12 cellular contexts compared by ENCODE assay signal in the genomic region with DNA sequence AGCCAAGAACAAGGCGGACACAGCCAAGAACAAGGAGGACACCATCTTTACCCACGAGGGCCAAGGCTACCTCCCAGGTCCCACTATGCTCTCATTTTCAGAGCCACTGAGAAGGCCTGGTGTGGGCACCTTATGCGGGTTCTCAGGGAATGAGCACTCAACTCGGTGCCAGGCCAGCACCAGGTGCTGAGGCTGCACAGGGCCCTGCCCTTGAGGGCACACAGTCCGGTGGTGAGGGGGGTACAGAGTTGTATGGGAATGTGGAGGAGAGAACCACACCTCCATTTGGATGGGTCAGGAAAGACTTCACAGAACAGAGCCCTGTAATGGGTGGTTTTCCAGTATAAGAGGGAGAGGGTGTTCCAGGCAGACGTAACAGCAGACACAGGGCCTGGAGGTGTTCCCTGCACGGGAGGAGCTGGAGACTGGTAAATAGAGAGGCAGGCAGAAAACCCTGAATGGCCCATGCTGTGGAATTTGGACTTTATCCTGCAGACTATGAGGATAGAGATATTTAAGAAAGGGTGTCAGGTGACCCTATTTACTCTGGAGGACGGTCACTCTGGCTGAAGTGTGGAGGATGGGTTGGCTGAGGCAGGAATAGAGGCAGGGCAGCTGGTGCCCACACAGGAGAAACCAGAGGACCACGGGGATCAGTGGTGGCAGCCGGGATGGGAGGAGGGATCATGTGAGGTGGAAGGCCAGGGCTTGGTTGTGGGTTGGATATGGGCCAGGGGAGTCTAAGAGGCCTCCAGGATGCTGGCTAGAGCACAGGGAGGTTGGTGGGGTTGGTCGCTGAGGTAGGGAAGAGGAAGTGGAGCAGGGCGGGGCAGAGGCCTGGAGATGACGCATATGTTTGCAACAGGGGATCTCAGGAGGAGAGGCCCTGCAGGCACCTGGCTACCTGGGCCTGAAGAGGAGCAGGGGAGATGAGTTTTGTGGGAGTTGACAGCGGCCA. TPM values are rescaled to one million over a fixed set of nuclear protein-coding genes. Genes with fewer than 3 reads are reported as not detected.
DNase-seq lines count a peak whose midpoint lies in the region; ATAC-seq, FAIRE-seq and TF ChIP-seq lines count a peak whose summit lies in the region.
"Had no signal": no experiment of that assay in that cellular context is flagged by ENCODE, and none has a peak within 500 bp of the region (broad histone marks: within the 10 kb centered on the region; RNA-seq: fewer than 3 reads in every experiment).

No MANE protein-coding gene starts in this region.

- H2BK120ac ChIP-seq in H1 (replicated peaks; ENCODE audit: low read depth, low read length) = no peak overlapping the region

- H3K4me3 ChIP-seq in OCI-LY7 (ENCODE audit: low read depth, low read length, poor library complexity, severe bottlenecking) (no peak overlapping the region), H1 (ENCODE audit: extremely low read depth in 1 of 4, insufficient read depth in 2 of 4, low read depth in 3 of 4, low read length in 4 of 4) (no peak overlapping the region)

- no peak overlapping the region for H3K56ac ChIP-seq in H1 (replicated peaks; ENCODE audit: insufficient read length, low read depth, low read length)

- no peak overlapping the region for H2BK5ac ChIP-seq in H1 (ENCODE audit: low read depth, low read length)

- intact Hi-C loops in OCI-LY7 (cut with micrococcal nuclease; ENCODE audit: unreplicated experiment) = no loop called here

- BruUV-seq in OCI-LY7 (replicated peaks; lab: Mats Ljungman, UMichigan) = no TSS peak

- no peak for FAIRE-seq in H1 (lab: Jason Lieb, UNC)

- CTCF ChIA-PET in OCI-LY7 (lab: Charles Lee; ENCODE audit: unreplicated experiment) = no interaction called here
- CTCF ChIA-PET in H1 (lab: Charles Lee; ENCODE audit: partially characterized antibody) = interaction anchor here (0.8 kb wide), 1 partner anchor 48 kb away, joined by 3 read pairs; no protein-coding TSS in a partner anchor

- no peak for TF ChIP-seq CTCF in OCI-LY7 (conservative IDR thresholded peaks at IDR 0.05; ENCODE audit: low read length)
- no peak for TF ChIP-seq CTCF in H1 (IDR thresholded peaks at IDR 0.05; ENCODE audit: control extremely low read depth in 1 of 3, insufficient read depth in 1 of 3, low read depth in 1 of 3, low read length in 3 of 3)

- H4K91ac ChIP-seq in H1 (replicated peaks; ENCODE audit: insufficient read length, low read length) = no peak overlapping the region

- no peaks in the 10 kb centered on the region for H4K20me1 ChIP-seq in OCI-LY7 (ENCODE audit: insufficient read depth, low read length)
- H4K20me1 ChIP-seq in H1 (replicated peaks in 1 of 2; ENCODE audit: control insufficient read depth in 1 of 2, insufficient read depth in 2 of 2, low read length in 2 of 2) = no peaks in the 10 kb centered on the region

- H3K4me3 Mint-ChIP-seq in stimulated activated memory B cell treated with anti-CD40 and anti-IgM and Interleukin-4, amounts not matched to agents 10 μg/mL and 1 μg/mL and 100 μg/mL, for 72 hours = no peak overlapping the region
- H3K4me3 Mint-ChIP-seq: HFFc6, natural killer cell, T-helper 17 cell had no signal

- H3K4me1 ChIP-seq in OCI-LY7 (ENCODE audit: insufficient read depth, low read length, poor library complexity, severe bottlenecking) (no peaks in the 10 kb centered on the region), H1 (replicated peaks in 1 of 4; ENCODE audit: control insufficient read depth in 3 of 4, insufficient read depth in 4 of 4, low read length in 3 of 4) (peaks cover 0 to 6% (median 1%) of the 10 kb centered on the region in 4 experiments; a peak in 4 of 7 replicates)

- H2BK15ac ChIP-seq in H1 (ENCODE audit: low read length) = no peak overlapping the region

- TF ChIP-seq POLR2A in H1 (IDR thresholded peaks at IDR 0.05; ENCODE audit: control extremely low read depth in 1 of 2, low read depth in 2 of 2, low read length in 2 of 2) = no peak

- WGBS in H1 (ENCODE audit: extremely low coverage in 1 of 2, insufficient coverage in 1 of 2, insufficient read length in 1 of 2, insufficient replicate concordance in 2 of 2, low coverage in 1 of 2, low lambda C conversion rate in 2 of 2, missing lambda C conversion rate in 1 of 2), 2 experiments = 81% methylated on average over 14 of the region's 14 CpGs; no CpG with 5 or more reads in 1 of the 2 experiments

- no peak overlapping the region for H2BK12ac ChIP-seq in H1 (ENCODE audit: low read depth, low read length)

- no peaks in the 10 kb centered on the region for H3K9me2 ChIP-seq in OCI-LY7 (ENCODE audit: insufficient read depth, low read length)

- no peaks in the 10 kb centered on the region for H3K27me3 ChIP-seq in H1 (replicated peaks in 1 of 4; ENCODE audit: control insufficient read depth in 3 of 4, extremely low read depth in 1 of 4, insufficient read depth in 3 of 4, low read length in 3 of 4)

- H4K8ac ChIP-seq in H1 (ENCODE audit: extremely low read depth, insufficient read depth, low read length) = peak overlapping the region; percentile 62; the same call in 1 of the 2 replicates

- peak; percentile 57 for ATAC-seq in stimulated activated memory B cell treated with anti-CD40 and anti-IgM and Interleukin-4, amounts not matched to agents 10 μg/mL and 1 μg/mL and 100 μg/mL, for 72 hours
- no peak for ATAC-seq in GM21360 (IDR thresholded peaks at IDR 0.05; ENCODE audit: unreplicated experiment)
- ATAC-seq: T-helper 17 cell had no signal

- no peaks in the 10 kb centered on the region for H3K79me1 ChIP-seq in H1 (ENCODE audit: low read depth, low read length)

- 0 out of 2 replicates have a peak overlapping the region, but pooled peaks have one; percentile 3 for H2AFZ ChIP-seq in OCI-LY7 (ENCODE audit: low read length)
- 0 out of 2 replicates have a peak overlapping the region, but pooled peaks have one; percentile 2 for H2AFZ ChIP-seq in H1 (ENCODE audit: low read length)

- no peak overlapping the region for H4K5ac ChIP-seq in H1 (ENCODE audit: insufficient read length, low read depth, low read length)

- H3K23ac ChIP-seq in H1 (ENCODE audit: insufficient read length) = no peak overlapping the region

- H3K36me3 ChIP-seq in OCI-LY7 (ENCODE audit: insufficient read depth, low read length) = no peaks in the 10 kb centered on the region
- no peaks in the 10 kb centered on the region for H3K36me3 ChIP-seq in H1 (ENCODE audit: control insufficient read depth in 2 of 4, insufficient read depth in 4 of 4, low read length in 3 of 4)

- 0 out of 2 replicates have a peak overlapping the region, but pooled peaks have one; percentile 9 for H2BK20ac ChIP-seq in H1 (ENCODE audit: low read length)

- peaks cover 12% of the 10 kb centered on the region for H3K4me1 Mint-ChIP-seq in stimulated activated memory B cell treated with anti-CD40 and anti-IgM and Interleukin-4, amounts not matched to agents 10 μg/mL and 1 μg/mL and 100 μg/mL, for 72 hours

- no peak overlapping the region for H3K4ac ChIP-seq in H1 (replicated peaks; ENCODE audit: insufficient read length, low read depth, low read length)

- H3K4me2 ChIP-seq in OCI-LY7 (ENCODE audit: low read length) = no peak overlapping the region
- no peak overlapping the region for H3K4me2 ChIP-seq in H1 (ENCODE audit: insufficient read depth in 1 of 2, low read depth in 2 of 2, low read length in 2 of 2)

- TF ChIP-seq RAD21 in H1 (IDR thresholded peaks at IDR 0.05 in 1 of 2, conservative IDR thresholded peaks at IDR 0.05 in 1 of 2; ENCODE audit: low read depth in 2 of 2, low read length in 2 of 2) = no peak

- H3K27ac ChIP-seq in OCI-LY7 (ENCODE audit: low read depth, low read length, poor library complexity, severe bottlenecking) = no peak overlapping the region
- no peak overlapping the region for H3K27ac ChIP-seq in H1 (ENCODE audit: low read depth, low read length)

- no peak overlapping the region for H3K27ac Mint-ChIP-seq in stimulated activated memory B cell treated with anti-CD40 and anti-IgM and Interleukin-4, amounts not matched to agents 10 μg/mL and 1 μg/mL and 100 μg/mL, for 72 hours
- H3K27ac Mint-ChIP-seq: HFFc6, natural killer cell, T-helper 17 cell had no signal

- H3K23me2 ChIP-seq in H1 (ENCODE audit: low read depth, low read length) = no peaks in the 10 kb centered on the region

- H3K27me3 Mint-ChIP-seq in stimulated activated memory B cell treated with anti-CD40 and anti-IgM and Interleukin-4, amounts not matched to agents 10 μg/mL and 1 μg/mL and 100 μg/mL, for 72 hours = peaks cover 10% of the 10 kb centered on the region

- no peaks in the 10 kb centered on the region for H3K36me3 Mint-ChIP-seq in stimulated activated memory B cell treated with anti-CD40 and anti-IgM and Interleukin-4, amounts not matched to agents 10 μg/mL and 1 μg/mL and 100 μg/mL, for 72 hours
- H3K36me3 Mint-ChIP-seq: natural killer cell had no signal

- H3K9me3 ChIP-seq in OCI-LY7 (ENCODE audit: low read length) (no peaks in the 10 kb centered on the region), H1 (ENCODE audit: insufficient read depth in 2 of 2, low read depth in 1 of 2, low read length in 1 of 2) (no peaks in the 10 kb centered on the region)

- no peak overlapping the region for H2AK5ac ChIP-seq in H1 (ENCODE audit: low read depth, low read length)

- H3K18ac ChIP-seq in H1 (ENCODE audit: extremely low read depth, low read length) = no peak overlapping the region

- H3K9ac ChIP-seq in H1 (replicated peaks in 1 of 4; ENCODE audit: extremely low read depth in 1 of 4, low read depth in 3 of 4, low read length in 3 of 4) = no peak overlapping the region

- POLR2A ChIA-PET in OCI-LY7 (lab: Charles Lee) (no interaction called here), H1 (lab: Charles Lee; ENCODE audit: partially characterized antibody) (no interaction called here)

- H3K79me2 ChIP-seq in OCI-LY7 (ENCODE audit: insufficient read depth, low read depth, low read length) (no peaks in the 10 kb centered on the region), H1 (ENCODE audit: control insufficient read depth in 1 of 2, insufficient read depth in 2 of 2, low read length in 2 of 2) (no peaks in the 10 kb centered on the region)

- no peak for TF ChIP-seq EP300 in H1 (IDR thresholded peaks at IDR 0.05; ENCODE audit: borderline replicate concordance in 1 of 2, low read depth in 2 of 2, low read length in 2 of 2)

- H3K9me3 Mint-ChIP-seq in stimulated activated memory B cell treated with anti-CD40 and anti-IgM and Interleukin-4, amounts not matched to agents 10 μg/mL and 1 μg/mL and 100 μg/mL, for 72 hours = no peaks in the 10 kb centered on the region
- H3K9me3 Mint-ChIP-seq: HFFc6, natural killer cell had no signal

- DNase-seq in DMS153 (lab: John Stamatoyannopoulos, UW) (peak; percentile 18), DMS153 treated with DMSO at 0.1 percent for 48 hours (lab: John Stamatoyannopoulos, UW; ENCODE audit: unreplicated experiment) (no peak), OCI-LY7 (ENCODE audit: low spot score) (peak; percentile 2), H1 (ENCODE audit: low read depth in 1 of 2, low spot score in 2 of 2) (no peak), AG20443 (ENCODE audit: low spot score) (no peak)
- DNase-seq in stimulated activated CD4-positive, alpha-beta T cell treated with anti-CD3 and anti-CD28 coated beads, Interleukin-15, amount 100 ng/mL, for 24 hours = no peak
- DNase-seq: 8988T, HFFc6, natural killer cell, T-helper 17 cell had no signal

- no peak overlapping the region for H3K14ac ChIP-seq in H1 (ENCODE audit: insufficient read length)

RNA-seq across cellular contexts. Expression of gene CRABP1, which starts 34.6 kb away (rescaled TPM):
- total RNA-seq in OCI-LY7 (2014; rRNA removed; shearing (Covaris generic)) = not detected in 2 replicates
- not detected in 2 replicates for total RNA-seq in OCI-LY7 (2022)
- total RNA-seq in H1 (2021; fragmentation: NEBNext Ultra II Directional; extraction: Animal tissue kit (Norgen Biotek cat#: 25700)) = 385 and 388 TPM in 2 replicates
- polyA plus RNA-seq in H1 (2011; rRNA removed) = 600 and 655 TPM in 2 replicates
- polyA plus RNA-seq in H1 (2011; cell fraction: cytosol; rRNA removed) = 622 TPM
- polyA plus RNA-seq in H1 (2011; cell fraction: nucleus; rRNA removed) = 325 TPM
- polyA plus RNA-seq in H1 (2012, experiment 1 of 2) = 523 to 649 TPM (median 571 TPM) in 4 replicates
- polyA plus RNA-seq in H1 (2012, experiment 2 of 2) = 653 TPM
- polyA plus RNA-seq in H1 (2013, experiment 1 of 2) = 321 TPM
- polyA plus RNA-seq in H1 (2013, experiment 2 of 2) = 337 TPM
- 149 and 152 TPM in 2 replicates for polyA minus RNA-seq in H1 (2011; rRNA and poly(A)+ RNA removed)
- 118 TPM for polyA minus RNA-seq in H1 (2011; cell fraction: cytosol; rRNA and poly(A)+ RNA removed)
- 94.2 TPM for polyA minus RNA-seq in H1 (2011; cell fraction: nucleus; rRNA and poly(A)+ RNA removed)
- total RNA-seq: HFFc6, natural killer cell, T-helper 17 cell had no signal

Comparison
In these comparisons a context has a peak if more than half of its experiments do, and no peak if none do; other contexts are left out.
1. DNase-seq: peak in DMS153 (single experiment) and OCI-LY7 (single experiment); none in DMS153 treated with DMSO at 0.1 percent for 48 hours (single experiment), H1 (0 of 2), AG20443 (single experiment) and stimulated activated CD4-positive, alpha-beta T cell treated with anti-CD3 and anti-CD28 coated beads, Interleukin-15, amount 100 ng/mL, for 24 hours (single experiment).
2. RNA of gene CRABP1, which starts 34.6 kb away (total RNA-seq): 385 to 388 TPM in H1; not detected in OCI-LY7; every median in the first group is over 100 times any median in the second.